24 cellular contexts compared by ENCODE assay signal in the genomic region with DNA sequence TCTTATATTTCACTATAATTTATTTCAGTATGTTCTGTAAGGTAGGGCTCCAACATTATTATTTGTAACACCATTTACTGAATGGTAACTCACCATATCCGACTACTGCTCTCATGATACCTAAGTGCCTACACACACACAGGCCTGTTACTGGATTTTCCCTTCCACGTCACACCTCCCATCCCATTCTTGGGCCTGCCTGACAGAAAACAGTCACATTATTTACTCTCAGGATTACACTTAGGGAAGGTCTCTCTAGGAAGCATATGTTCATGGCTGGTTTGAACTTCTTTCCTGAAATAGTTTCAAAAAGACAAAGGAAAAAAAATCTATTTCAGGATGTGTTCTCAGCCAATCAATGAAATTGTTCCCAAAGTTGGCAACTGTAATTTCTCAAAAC.
DNase-seq lines count a peak whose midpoint lies in the region; ATAC-seq and TF ChIP-seq lines count a peak whose summit lies in the region.
"Had no signal": no experiment of that assay in that cellular context is flagged by ENCODE, and none has a peak within 500 bp of the region (broad histone marks: within the 10 kb centered on the region; RNA-seq: fewer than 3 reads in every experiment).

No MANE protein-coding gene starts in this region.

- H3K9me3 ChIP-seq in muscle layer of colon (ENCODE audit: low read length) (no peaks in the 10 kb centered on the region), psoas muscle (no peaks in the 10 kb centered on the region)
- H3K9me3 ChIP-seq: BLaER1 had no signal

- no peak for ATAC-seq in activated T-helper 17 cell treated with anti-CD3 and anti-CD28 coated beads, Interleukin-2, amount 50 U/mL, for 72 hours (replicated peaks)
- no peak for ATAC-seq in psoas muscle
- ATAC-seq: K562, PC-3 had no signal

- 84 to 91% (median 87%) methylated on average over 2 of the region's 2 CpGs for WGBS in psoas muscle, 3 donors

- H3K27ac Mint-ChIP-seq in activated naive CD4-positive, alpha-beta T cell treated with anti-CD3 and anti-CD28 coated beads, Interleukin-2, amount 50 U/mL, for 24 hours: peak overlapping the region; percentile 88
- no peak overlapping the region for H3K27ac Mint-ChIP-seq in activated naive CD4-positive, alpha-beta T cell treated with anti-CD3 and anti-CD28 coated beads, Interleukin-2, amount 10 ng/mL, durations not matched to agents 7 days and 5 days
- peak overlapping the region; percentile 23 for H3K27ac Mint-ChIP-seq in activated T-helper 17 cell treated with anti-CD3 and anti-CD28 coated beads, Interleukin-2, amount 50 U/mL, for 72 hours
- H3K27ac Mint-ChIP-seq in activated CD4-positive, alpha-beta memory T cell treated with anti-CD3 and anti-CD28 coated beads, Interleukin-2, amount 10 ng/mL, durations not matched to agents 7 days and 5 days: no peak overlapping the region
- H3K27ac Mint-ChIP-seq: H9 had no signal

- H3K4me3 ChIP-seq in muscle layer of colon (ENCODE audit: low read depth in 1 of 2, low read length in 2 of 2) (no peak overlapping the region), psoas muscle (no peak overlapping the region)
- H3K4me3 ChIP-seq: BLaER1, GM23248, K562 had no signal

- peaks cover 87% of the 10 kb centered on the region for H3K4me1 Mint-ChIP-seq in activated naive CD4-positive, alpha-beta T cell treated with anti-CD3 and anti-CD28 coated beads, Interleukin-2, amount 50 U/mL, for 24 hours
- peaks cover 82% of the 10 kb centered on the region for H3K4me1 Mint-ChIP-seq in activated naive CD4-positive, alpha-beta T cell treated with anti-CD3 and anti-CD28 coated beads, Interleukin-2, amount 10 ng/mL, durations not matched to agents 7 days and 5 days
- peaks cover 56% of the 10 kb centered on the region for H3K4me1 Mint-ChIP-seq in activated T-helper 17 cell treated with anti-CD3 and anti-CD28 coated beads, Interleukin-2, amount 50 U/mL, for 72 hours
- peaks cover 59% of the 10 kb centered on the region for H3K4me1 Mint-ChIP-seq in activated CD4-positive, alpha-beta memory T cell treated with anti-CD3 and anti-CD28 coated beads, Interleukin-2, amount 10 ng/mL, durations not matched to agents 7 days and 5 days

- H3K4me1 ChIP-seq in muscle layer of colon (ENCODE audit: insufficient read depth, low read length) (peaks cover 52% of the 10 kb centered on the region), psoas muscle (no peaks in the 10 kb centered on the region)

- H3K27me3 Mint-ChIP-seq in activated naive CD4-positive, alpha-beta T cell treated with anti-CD3 and anti-CD28 coated beads, Interleukin-2, amount 50 U/mL, for 24 hours: no peaks in the 10 kb centered on the region
- H3K27me3 Mint-ChIP-seq in activated naive CD4-positive, alpha-beta T cell treated with anti-CD3 and anti-CD28 coated beads, Interleukin-2, amount 10 ng/mL, durations not matched to agents 7 days and 5 days: no peaks in the 10 kb centered on the region
- no peaks in the 10 kb centered on the region for H3K27me3 Mint-ChIP-seq in activated T-helper 17 cell treated with anti-CD3 and anti-CD28 coated beads, Interleukin-2, amount 50 U/mL, for 72 hours
- no peaks in the 10 kb centered on the region for H3K27me3 Mint-ChIP-seq in activated CD4-positive, alpha-beta memory T cell treated with anti-CD3 and anti-CD28 coated beads, Interleukin-2, amount 10 ng/mL, durations not matched to agents 7 days and 5 days
- H3K27me3 Mint-ChIP-seq: CD4-positive, CD25-positive, alpha-beta regulatory T cell had no signal

- CTCF ChIA-PET in activated naive CD4-positive, alpha-beta T cell treated with anti-CD3 and anti-CD28 coated beads, Interleukin-2, amount 10 ng/mL, durations not matched to agents 7 days and 5 days (lab: Charles Lee): no interaction called here
- CTCF ChIA-PET in activated CD4-positive, alpha-beta memory T cell treated with anti-CD3 and anti-CD28 coated beads, Interleukin-2, amount 10 ng/mL, durations not matched to agents 7 days and 5 days (lab: Charles Lee): interaction anchor here (0.6 kb wide), 1 partner anchor 39 kb away, joined by 3 read pairs; no protein-coding TSS in a partner anchor

- H3K4me3 Mint-ChIP-seq in activated naive CD4-positive, alpha-beta T cell treated with anti-CD3 and anti-CD28 coated beads, Interleukin-2, amount 50 U/mL, for 24 hours: no peak overlapping the region
- H3K4me3 Mint-ChIP-seq in activated naive CD4-positive, alpha-beta T cell treated with anti-CD3 and anti-CD28 coated beads, Interleukin-2, amount 10 ng/mL, durations not matched to agents 7 days and 5 days: no peak overlapping the region
- H3K4me3 Mint-ChIP-seq in activated T-helper 17 cell treated with anti-CD3 and anti-CD28 coated beads, Interleukin-2, amount 50 U/mL, for 72 hours: no peak overlapping the region
- H3K4me3 Mint-ChIP-seq in activated CD4-positive, alpha-beta memory T cell treated with anti-CD3 and anti-CD28 coated beads, Interleukin-2, amount 10 ng/mL, durations not matched to agents 7 days and 5 days: no peak overlapping the region
- H3K4me3 Mint-ChIP-seq: CD4-positive, CD25-positive, alpha-beta regulatory T cell; H9; HFFc6 had no signal

- H3K9ac ChIP-seq in muscle layer of colon (ENCODE audit: low read length): no peak overlapping the region
- H3K9ac ChIP-seq: BLaER1, GM23248 had no signal

- H3K36me3 ChIP-seq in muscle layer of colon (ENCODE audit: insufficient read depth, low read length): no peaks in the 10 kb centered on the region
- no peaks in the 10 kb centered on the region for H3K36me3 ChIP-seq in psoas muscle (ENCODE audit: insufficient read depth in 1 of 2, low read depth in 1 of 2)
- H3K36me3 ChIP-seq: BLaER1 had no signal

- H3K36me3 Mint-ChIP-seq in activated naive CD4-positive, alpha-beta T cell treated with anti-CD3 and anti-CD28 coated beads, Interleukin-2, amount 50 U/mL, for 24 hours: peaks cover 5% of the 10 kb centered on the region
- peaks cover 44% of the 10 kb centered on the region for H3K36me3 Mint-ChIP-seq in activated naive CD4-positive, alpha-beta T cell treated with anti-CD3 and anti-CD28 coated beads, Interleukin-2, amount 10 ng/mL, durations not matched to agents 7 days and 5 days
- peaks cover 6% of the 10 kb centered on the region for H3K36me3 Mint-ChIP-seq in activated T-helper 17 cell treated with anti-CD3 and anti-CD28 coated beads, Interleukin-2, amount 50 U/mL, for 72 hours (ENCODE audit: low read depth)
- peaks cover 34% of the 10 kb centered on the region for H3K36me3 Mint-ChIP-seq in activated CD4-positive, alpha-beta memory T cell treated with anti-CD3 and anti-CD28 coated beads, Interleukin-2, amount 10 ng/mL, durations not matched to agents 7 days and 5 days (ENCODE audit: low read depth)

- DNase-seq in activated naive CD4-positive, alpha-beta T cell treated with anti-CD3 and anti-CD28 coated beads, Interleukin-2, amount 10 ng/mL, durations not matched to agents 7 days and 5 days: no peak
- DNase-seq in activated CD4-positive, alpha-beta memory T cell treated with anti-CD3 and anti-CD28 coated beads, Interleukin-2, amount 10 ng/mL, durations not matched to agents 7 days and 5 days: no peak
- DNase-seq in psoas muscle (no peak), cerebellar cortex (ENCODE audit: low spot score) (no peak)
- DNase-seq: 8988T; Caco-2; CD4-positive, CD25-positive, alpha-beta regulatory T cell; GM23248; H9; HFFc6; Kasumi-1; NCI-H1105 treated with DMSO at 0.1 percent for 48 hours; NCI-H1930; NCI-H2107; NCI-H446; NCI-H526; NCI-H82; NK-92 treated with Interleukin-12 subunit alpha and Interleukin-12 subunit beta, amount 100 ng/mL, for 24 hours; PC-3 had no signal

- intact Hi-C loops in psoas muscle (cut with DNase I): no loop called here

- TF ChIP-seq CTCF in psoas muscle (IDR thresholded peaks at IDR 0.05): no peak

- H3K27me3 ChIP-seq in muscle layer of colon (ENCODE audit: control insufficient read depth in 1 of 2, insufficient read depth in 2 of 2, low read length in 2 of 2): no peaks in the 10 kb centered on the region
- no peaks in the 10 kb centered on the region for H3K27me3 ChIP-seq in psoas muscle (ENCODE audit: insufficient read depth in 3 of 3, low read length in 2 of 3)

- POLR2A ChIA-PET in activated CD4-positive, alpha-beta memory T cell treated with anti-CD3 and anti-CD28 coated beads, Interleukin-2, amount 10 ng/mL, durations not matched to agents 7 days and 5 days (lab: Charles Lee): no interaction called here

- H3K27ac ChIP-seq in muscle layer of colon (ENCODE audit: low read depth, low read length) (peak overlapping the region; percentile 21), psoas muscle (no peak overlapping the region)
- H3K27ac ChIP-seq: BLaER1, GM23248 had no signal

- H3K9me3 Mint-ChIP-seq in activated naive CD4-positive, alpha-beta T cell treated with anti-CD3 and anti-CD28 coated beads, Interleukin-2, amount 50 U/mL, for 24 hours: peaks cover 6% of the 10 kb centered on the region
- H3K9me3 Mint-ChIP-seq in activated naive CD4-positive, alpha-beta T cell treated with anti-CD3 and anti-CD28 coated beads, Interleukin-2, amount 10 ng/mL, durations not matched to agents 7 days and 5 days: no peaks in the 10 kb centered on the region
- no peaks in the 10 kb centered on the region for H3K9me3 Mint-ChIP-seq in activated T-helper 17 cell treated with anti-CD3 and anti-CD28 coated beads, Interleukin-2, amount 50 U/mL, for 72 hours
- H3K9me3 Mint-ChIP-seq in activated CD4-positive, alpha-beta memory T cell treated with anti-CD3 and anti-CD28 coated beads, Interleukin-2, amount 10 ng/mL, durations not matched to agents 7 days and 5 days: no peaks in the 10 kb centered on the region
- H3K9me3 Mint-ChIP-seq: CD4-positive, CD25-positive, alpha-beta regulatory T cell; H9; HFFc6 had no signal

Comparison
In these comparisons a context has a peak if more than half of its experiments do, and no peak if none do; other contexts are left out.
1. H3K27ac Mint-ChIP-seq: peak in activated naive CD4-positive, alpha-beta T cell treated with anti-CD3 and anti-CD28 coated beads, Interleukin-2, amount 50 U/mL, for 24 hours (single experiment) and activated T-helper 17 cell treated with anti-CD3 and anti-CD28 coated beads, Interleukin-2, amount 50 U/mL, for 72 hours (single experiment); none in activated naive CD4-positive, alpha-beta T cell treated with anti-CD3 and anti-CD28 coated beads, Interleukin-2, amount 10 ng/mL, durations not matched to agents 7 days and 5 days (single experiment) and activated CD4-positive, alpha-beta memory T cell treated with anti-CD3 and anti-CD28 coated beads, Interleukin-2, amount 10 ng/mL, durations not matched to agents 7 days and 5 days (single experiment).